Comparison of ENCODE assay signal across 8 cellular contexts in the genomic region with DNA sequence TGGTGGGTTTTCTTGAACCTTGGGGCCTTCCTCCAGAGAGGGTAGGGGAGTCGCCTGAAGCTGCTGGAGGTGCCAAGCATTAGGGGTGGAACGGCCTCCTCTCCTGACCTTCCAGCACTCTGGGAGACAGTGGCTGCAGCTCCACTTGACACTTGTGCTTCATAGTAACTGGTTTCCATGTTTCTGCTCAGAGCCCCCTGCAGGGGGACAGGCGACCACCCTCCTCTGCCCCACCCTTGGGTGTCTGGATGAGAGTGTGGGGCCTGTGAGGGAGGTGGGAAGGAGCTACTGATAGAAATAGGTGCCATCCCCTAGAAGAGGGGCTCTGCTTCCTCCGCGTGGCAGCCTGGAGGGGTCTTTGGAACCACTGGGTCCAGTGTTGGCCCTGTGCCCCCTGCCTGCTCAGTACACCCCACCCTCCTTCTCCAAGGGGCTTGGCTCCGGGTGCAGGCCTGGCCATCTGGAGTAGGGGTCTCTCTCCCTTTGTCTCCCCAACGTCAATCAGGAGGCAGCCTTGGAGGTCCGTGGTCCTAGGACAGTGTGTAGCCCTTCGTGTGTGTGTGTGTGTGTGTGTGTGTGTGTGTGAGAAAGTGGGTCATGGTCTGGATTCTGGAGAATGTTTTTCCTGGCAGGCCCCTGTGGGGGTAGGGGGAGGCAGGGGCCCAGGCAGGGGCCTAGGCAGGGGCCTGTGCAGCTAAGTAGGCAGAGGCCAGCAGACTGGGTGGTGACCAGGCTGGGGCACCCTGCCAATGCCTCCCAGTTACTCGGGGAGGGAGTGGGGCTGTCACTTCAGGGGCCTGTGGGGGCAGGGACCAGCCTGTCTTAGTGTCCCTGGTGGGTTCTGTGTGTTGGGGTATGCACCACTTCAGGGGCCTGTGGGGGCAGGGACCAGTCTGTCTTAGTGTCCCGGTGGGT. TPM values are rescaled to one million over a fixed set of nuclear protein-coding genes. Genes with fewer than 3 reads are reported as not detected.
DNase-seq lines count a peak whose midpoint lies in the region; ATAC-seq and TF ChIP-seq lines count a peak whose summit lies in the region.

No MANE protein-coding gene starts in this region.

- H3K27ac Mint-ChIP-seq in stimulated activated naive CD8-positive, alpha-beta T cell treated with anti-CD3 and anti-CD28 coated beads, Interleukin-15, Interleukin-2, amounts not matched to agents 100 ng/mL and 50 ng/mL, for 24 hours = peak overlapping the region; percentile 63
- peak overlapping the region in 5 of 6 donors; percentile 51 to 99 (median 76) for H3K27ac Mint-ChIP-seq in naive B cell

- H3K9me3 ChIP-seq in breast epithelium = no peaks in the 10 kb centered on the region

- peaks cover 16 to 49% of the 10 kb centered on the region in 2 donors for H3K4me1 ChIP-seq in breast epithelium

- no peak for DNase-seq in stimulated activated naive CD8-positive, alpha-beta T cell treated with anti-CD3 and anti-CD28 coated beads, Interleukin-15, Interleukin-2, amounts not matched to agents 100 U/mL and 50 U/mL, for 24 hours
- DNase-seq in breast epithelium (ENCODE audit: low spot score in 2 of 2) = no peak
- DNase-seq in naive B cell = no peak
- no peak for DNase-seq in NCI-H2227 treated with DMSO at 0.1 percent for 48 hours (lab: John Stamatoyannopoulos, UW)
- no peak for DNase-seq in CD1c-positive myeloid dendritic cell (ENCODE audit: extremely low spot score)
- no peak for DNase-seq in effector CD4-positive, alpha-beta T cell

- ATAC-seq in stimulated activated naive CD8-positive, alpha-beta T cell treated with anti-CD3 and anti-CD28 coated beads, Interleukin-15, Interleukin-2, amounts not matched to agents 100 U/mL and 50 U/mL, for 24 hours = no peak
- no peak for ATAC-seq in naive B cell (ENCODE audit: low read depth in 2 of 2)
- ATAC-seq in GM19324 (IDR thresholded peaks at IDR 0.05; ENCODE audit: low FRiP score, unreplicated experiment) = no peak

- no peak overlapping the region for H3K4me3 Mint-ChIP-seq in stimulated activated naive CD8-positive, alpha-beta T cell treated with anti-CD3 and anti-CD28 coated beads, Interleukin-15, Interleukin-2, amounts not matched to agents 100 ng/mL and 50 ng/mL, for 24 hours
- peak overlapping the region in 3 of 8 donors; percentile 10 to 43 (median 29) for H3K4me3 Mint-ChIP-seq in naive B cell

- intact Hi-C loops in breast epithelium (cut with DNase I; ENCODE audit: low total_unique reads) = no loop called here

- H3K36me3 ChIP-seq in breast epithelium = no peaks in the 10 kb centered on the region

- H3K36me3 Mint-ChIP-seq in stimulated activated naive CD8-positive, alpha-beta T cell treated with anti-CD3 and anti-CD28 coated beads, Interleukin-15, Interleukin-2, amounts not matched to agents 100 ng/mL and 50 ng/mL, for 24 hours (ENCODE audit: low read depth) = peaks cover 31% of the 10 kb centered on the region
- peaks cover 0 to 11% of the 10 kb centered on the region in 2 donors for H3K36me3 Mint-ChIP-seq in naive B cell

- H3K4me3 ChIP-seq in breast epithelium = peak overlapping the region in 2 of 3 donors; percentile 9 to 43

- no peaks in the 10 kb centered on the region for H3K27me3 ChIP-seq in breast epithelium

- TF ChIP-seq POLR2A in breast epithelium (IDR thresholded peaks at IDR 0.05) = no peak

- H3K4me1 Mint-ChIP-seq in stimulated activated naive CD8-positive, alpha-beta T cell treated with anti-CD3 and anti-CD28 coated beads, Interleukin-15, Interleukin-2, amounts not matched to agents 100 ng/mL and 50 ng/mL, for 24 hours (ENCODE audit: low read depth) = peaks cover 84% of the 10 kb centered on the region
- peaks cover 66 to 90% (median 89%) of the 10 kb centered on the region in 3 donors for H3K4me1 Mint-ChIP-seq in naive B cell

- H3K27ac ChIP-seq in breast epithelium = peak overlapping the region; percentile 91 to 94

- H3K27me3 Mint-ChIP-seq in stimulated activated naive CD8-positive, alpha-beta T cell treated with anti-CD3 and anti-CD28 coated beads, Interleukin-15, Interleukin-2, amounts not matched to agents 100 ng/mL and 50 ng/mL, for 24 hours = no peaks in the 10 kb centered on the region
- no peaks in the 10 kb centered on the region for H3K27me3 Mint-ChIP-seq in naive B cell

- H3K9me3 Mint-ChIP-seq in stimulated activated naive CD8-positive, alpha-beta T cell treated with anti-CD3 and anti-CD28 coated beads, Interleukin-15, Interleukin-2, amounts not matched to agents 100 ng/mL and 50 ng/mL, for 24 hours = no peaks in the 10 kb centered on the region
- H3K9me3 Mint-ChIP-seq in naive B cell = no peaks in the 10 kb centered on the region

- TF ChIP-seq CTCF in breast epithelium (IDR thresholded peaks at IDR 0.05) = no peak

RNA-seq across cellular contexts. Expression of a gene that starts 4.9 kb away (rescaled TPM):
- total RNA-seq in breast epithelium = 100 to 1,000 TPM in 1 of 3 donors, 10 to 100 TPM in 2; 88.7 to 145 (median 92.8) TPM
- 10 to 100 TPM; 28.4 to 47.4 (median 41.8) TPM for polyA plus RNA-seq in naive B cell (ENCODE audit: low read depth in 6 of 6)

RNA-seq across cellular contexts. Expression of a gene that starts 21.2 kb away (rescaled TPM):
- 1,000 to 10,000 TPM; 1,871 to 2,586 (median 2,024) TPM for total RNA-seq in breast epithelium
- 1,000 to 10,000 TPM in 5 of 6 donors, 100 to 1,000 TPM in 1; 798 to 1,720 (median 1,485) TPM for polyA plus RNA-seq in naive B cell (ENCODE audit: low read depth in 6 of 6)

RNA-seq across cellular contexts. Expression of a gene that starts 49.6 kb away (rescaled TPM):
- total RNA-seq in breast epithelium = 10 to 100 TPM; 22.1 to 42.0 (median 28.2) TPM
- polyA plus RNA-seq in naive B cell (ENCODE audit: low read depth in 6 of 6) = 10 to 100 TPM in 4 of 6 donors, 1 to 10 TPM in 2; 9.2 to 13.4 (median 11.5) TPM
